ENCODE assay signal across 8 cellular contexts in genomic region chr19:2151339-2152229, GRCh38. TPM values are rescaled to one million over a fixed set of nuclear protein-coding genes. Genes with fewer than 3 reads are reported as not detected.
A peak's percentile ranks its signal among the peaks of the same experiment; 100 is the strongest.
DNase-seq lines count a peak whose midpoint lies in the region; ATAC-seq and TF ChIP-seq lines count a peak whose summit lies in the region.

Gene AP3D1 (minus strand): TSS chr19:2151566. CDS start chr19:2151334, 232 bp downstream.

- 2% methylated on average over 74 of the region's 74 CpGs for WGBS in heart right ventricle, 2 donors
- 2 to 3% methylated on average over 10 to 46 of the region's 74 CpGs for WGBS in upper lobe of left lung, 2 donors

- H3K36me3 Mint-ChIP-seq in T-helper 1 cell treated with Interleukin-12 subunit alpha and Interleukin-12 subunit beta and Interleukin-4 antibody, amounts not matched to agents 30 μg/mL and 1 μg/mL, for 36 hours (ENCODE audit: low read depth), result peaks cover 7% of the 10 kb centered on the region

- peak within 1 kb of the TSS; percentile 83 for H3K27ac Mint-ChIP-seq in T-helper 1 cell treated with Interleukin-12 subunit alpha and Interleukin-12 subunit beta and Interleukin-4 antibody, amounts not matched to agents 30 μg/mL and 1 μg/mL, for 36 hours

- TF ChIP-seq POLR2A in upper lobe of left lung (IDR thresholded peaks at IDR 0.05), result peak in 1 of 4 donors; percentile 61

- peaks cover 0 to 14% (median 0%) of the 10 kb centered on the region in 9 donors for H3K36me3 ChIP-seq in heart right ventricle
- H3K36me3 ChIP-seq in upper lobe of left lung, result no peaks in the 10 kb centered on the region

- TF ChIP-seq EP300 in upper lobe of left lung (IDR thresholded peaks at IDR 0.05), result peak in 1 of 4 donors; percentile 33

- H3K27ac ChIP-seq in heart right ventricle (peak within 1 kb of the TSS; percentile 76 to 95 (median 90)), upper lobe of left lung (peak within 1 kb of the TSS; percentile 88 to 96 (median 92))

- in situ Hi-C loops in GM13977 (cut with MboI; ENCODE audit: low pct_unique_long_range_greater_than_20kb, low sequenced_read_pairs, unreplicated experiment), result loop anchor here (25.0 kb wide), 1 partner anchor 486 kb away; no protein-coding TSS in a partner anchor

- no peaks in the 10 kb centered on the region for H3K9me3 ChIP-seq in heart right ventricle
- no peaks in the 10 kb centered on the region for H3K9me3 ChIP-seq in upper lobe of left lung

- no peaks in the 10 kb centered on the region for H3K27me3 ChIP-seq in heart right ventricle
- no peaks in the 10 kb centered on the region for H3K27me3 ChIP-seq in upper lobe of left lung

- H3K9me3 Mint-ChIP-seq in T-helper 1 cell treated with Interleukin-12 subunit alpha and Interleukin-12 subunit beta and Interleukin-4 antibody, amounts not matched to agents 30 μg/mL and 1 μg/mL, for 36 hours, result no peaks in the 10 kb centered on the region

- TF ChIP-seq CTCF in GM13977 (IDR thresholded peaks at IDR 0.05; ENCODE audit: extremely low read depth, insufficient read depth, missing control alignments) (no peak), heart right ventricle (IDR thresholded peaks at IDR 0.05) (no peak), upper lobe of left lung (IDR thresholded peaks at IDR 0.05) (peak in 1 of 6 experiments; percentile 23)

- H3K4me3 ChIP-seq in heart right ventricle, result peak within 1 kb of the TSS; percentile 71 to 100 (median 95)
- H3K4me3 ChIP-seq in upper lobe of left lung, result peak within 1 kb of the TSS; percentile 94 to 100 (median 98)

- peak within 1 kb of the TSS; percentile 83 for H3K4me3 Mint-ChIP-seq in T-helper 1 cell treated with Interleukin-12 subunit alpha and Interleukin-12 subunit beta and Interleukin-4 antibody, amounts not matched to agents 30 μg/mL and 1 μg/mL, for 36 hours

- H3K4me1 Mint-ChIP-seq in T-helper 1 cell treated with Interleukin-12 subunit alpha and Interleukin-12 subunit beta and Interleukin-4 antibody, amounts not matched to agents 30 μg/mL and 1 μg/mL, for 36 hours (ENCODE audit: low read depth), result peaks cover 35% of the 10 kb centered on the region

- DNase-seq in GM13977 (ENCODE audit: low spot score) (peak; percentile 100), NCI-H1694 (lab: John Stamatoyannopoulos, UW) (peak; percentile 97), amniotic stem cell (lab: John Stamatoyannopoulos, UW) (peak; percentile 99), heart right ventricle (peak; percentile 99 to 100), posterior cingulate gyrus (peak; percentile 98 to 100 (median 100)), upper lobe of left lung (peak; percentile 100)

- intact Hi-C loops in heart right ventricle (cut with DNase I) (loop anchor here in 7 of 10 donors (1.0 to 10.0 kb wide), 7 partner anchors 54 to 243 kb away; partner anchors contain the start of genes PLEKHJ1 (in 3 of the 7), SF3A2 (in 3 of the 7), IZUMO4 (in 2 of the 7) and MOB3A (in 2 of the 7)), posterior cingulate gyrus (cut with DNase I) (no loop called here)

- peaks cover 8 to 47% (median 39%) of the 10 kb centered on the region in 9 donors for H3K4me1 ChIP-seq in heart right ventricle
- peaks cover 25 to 46% (median 29%) of the 10 kb centered on the region in 4 donors for H3K4me1 ChIP-seq in upper lobe of left lung

- H3K27me3 Mint-ChIP-seq in T-helper 1 cell treated with Interleukin-12 subunit alpha and Interleukin-12 subunit beta and Interleukin-4 antibody, amounts not matched to agents 30 μg/mL and 1 μg/mL, for 36 hours (ENCODE audit: low read depth), result no peaks in the 10 kb centered on the region

- ATAC-seq in HG02884 (IDR thresholded peaks at IDR 0.05; ENCODE audit: unreplicated experiment) (peak; percentile 85), heart right ventricle (peak; percentile 97 to 98 (median 98)), upper lobe of left lung (ENCODE audit: low FRiP score in 2 of 2) (peak; percentile 98 to 99)

RNA-seq across cellular contexts. Expression of gene AP3D1, which starts in this region (rescaled TPM):
- total RNA-seq in heart right ventricle (100 to 1,000 TPM in 1 of 10 donors, 10 to 100 TPM in 9; 68.4 to 168 (median 81.9) TPM), upper lobe of left lung (100 to 1,000 TPM in 5 of 6 donors, 10 to 100 TPM in 1; 73.5 to 180 (median 115) TPM)
- polyA plus RNA-seq in heart right ventricle, result 10 to 100 TPM; 63.9 to 95.1 TPM

Comparison
In these comparisons a context has a peak if more than half of its experiments do, and no peak if none do; other contexts are left out.
1. Peak in every context shown above with its lines: DNase-seq, ATAC-seq, H3K4me3 ChIP-seq and H3K27ac ChIP-seq.